In the genomic region with DNA sequence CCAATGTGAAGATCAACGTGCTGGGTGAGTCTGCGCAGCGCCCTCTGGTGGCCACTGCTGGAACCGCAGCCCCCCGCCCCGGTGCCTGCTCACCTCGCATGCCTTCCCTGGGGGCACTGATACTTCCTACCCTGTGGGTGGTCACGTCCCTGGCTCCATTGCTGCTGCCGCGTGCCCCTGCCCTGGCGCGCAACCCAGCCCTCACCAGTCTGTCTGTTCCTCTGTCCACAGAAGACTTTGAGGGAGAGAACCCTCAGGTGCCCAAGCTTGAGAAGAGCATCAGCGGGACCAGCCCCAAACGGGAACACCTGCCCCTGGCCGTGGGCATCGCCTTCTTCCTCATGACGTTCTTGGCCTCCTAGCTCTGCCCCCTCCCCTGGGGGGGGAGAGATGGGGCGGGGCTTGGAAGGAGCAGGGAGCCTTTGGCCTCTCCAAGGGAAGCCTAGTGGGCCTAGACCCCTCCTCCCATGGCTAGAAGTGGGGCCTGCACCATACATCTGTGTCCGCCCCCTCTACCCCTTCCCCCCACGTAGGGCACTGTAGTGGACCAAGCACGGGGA, we compare ENCODE assay signal across 1 cellular context.
TF ChIP-seq lines count a peak whose summit lies in the region.

No MANE protein-coding gene starts in this region.

TF ChIP-seq in GM12878, 131 proteins besides CTCF, POLR2A, EP300 and RAD21:
- peak; percentile 31 for TF ChIP-seq SMC3 (IDR thresholded peaks at IDR 0.05; ENCODE audit: borderline replicate concordance, low read length)
- TF ChIP-seq REST (IDR thresholded peaks at IDR 0.05; ENCODE audit: low read depth, low read length) = no peak
- TF ChIP-seq YY1 (IDR thresholded peaks at IDR 0.05; ENCODE audit: low read depth, low read length) = peak; percentile 56; the same call in 1 of the 2 replicates
- no peak for TF ChIP-seq SMAD1 (IDR thresholded peaks at IDR 0.05; ENCODE audit: low read depth, partially characterized antibody)
- TF ChIP-seq SP1 (IDR thresholded peaks at IDR 0.05; ENCODE audit: low read depth, low read length) = peak; percentile 29
- TF ChIP-seq MEF2B (IDR thresholded peaks at IDR 0.05; ENCODE audit: partially characterized antibody, poor library complexity, severe bottlenecking) = peak; percentile 52
- TF ChIP-seq RUNX3 (IDR thresholded peaks at IDR 0.05; ENCODE audit: low read length) = peak; percentile 80
- no peak for TF ChIP-seq LARP7 (IDR thresholded peaks at IDR 0.05)
- no peak for TF ChIP-seq CBX3 (IDR thresholded peaks at IDR 0.05; ENCODE audit: borderline replicate concordance, low read depth)
- peak; percentile 41 to 58; a peak in 2 of 4 replicates for TF ChIP-seq BHLHE40 (IDR thresholded peaks at IDR 0.05; ENCODE audit: borderline replicate concordance in 1 of 2, low read depth in 2 of 2, low read length in 1 of 2)
- 0 out of 2 replicates have a peak, but pooled peaks have one; percentile 60 for TF ChIP-seq HDGF (IDR thresholded peaks at IDR 0.05)
- peak; percentile 27 for TF ChIP-seq RELA (IDR thresholded peaks at IDR 0.05; ENCODE audit: borderline replicate concordance, partially characterized antibody)
- TF ChIP-seq MXI1 (IDR thresholded peaks at IDR 0.05; ENCODE audit: low read depth, low read length) = peak; percentile 44; the same call in 1 of the 2 replicates
TF ChIP-seq in GM12878: peak in this region for 9.
